In the genomic region with DNA sequence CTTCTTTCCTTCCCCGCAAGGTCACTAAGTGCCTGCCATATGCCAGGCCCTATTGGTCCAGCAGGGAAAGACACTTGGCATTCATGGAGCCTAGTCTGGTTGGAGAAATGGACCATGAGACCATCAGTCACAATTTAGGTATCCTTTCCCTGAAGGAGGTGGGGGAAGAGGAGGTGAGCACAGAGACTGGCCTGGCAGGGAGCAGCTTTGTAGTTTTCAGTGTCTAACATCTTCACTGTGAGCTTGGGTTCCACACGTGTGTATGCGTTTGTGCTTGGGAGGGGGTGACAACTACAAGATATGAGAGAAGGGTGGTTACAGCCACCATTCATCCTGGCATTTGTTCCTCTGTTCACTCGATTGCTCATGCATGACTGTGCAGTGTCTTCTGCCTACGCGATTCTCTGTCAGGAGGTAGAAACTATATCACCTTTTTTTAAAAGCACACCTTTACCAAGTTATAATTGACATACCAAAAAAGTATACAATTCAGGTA, we compare ENCODE assay signal across 12 cellular contexts. TPM values are rescaled to one million over a fixed set of nuclear protein-coding genes. Genes with fewer than 3 reads are reported as not detected.
DNase-seq lines count a peak whose midpoint lies in the region; ATAC-seq, FAIRE-seq and TF ChIP-seq lines count a peak whose summit lies in the region.
"Had no signal": no experiment of that assay in that cellular context is flagged by ENCODE, and none has a peak within 500 bp of the region (broad histone marks: within the 10 kb centered on the region; RNA-seq: fewer than 3 reads in every experiment).

No MANE protein-coding gene starts in this region.

- peaks cover 45% of the 10 kb centered on the region for H3K4me1 Mint-ChIP-seq in activated T-helper 1 cell treated with anti-CD3 and anti-CD28 coated beads, Interleukin-12 subunit alpha, Interleukin-12 subunit beta, Interleukin-2, Interleukin-4 antibody, amounts not matched to agents 30 ng/mL and 10 ng/mL and 1 ng/mL, durations not matched to agents 14 hours and 24 hours and 36 hours (ENCODE audit: low read depth)
- H3K4me1 Mint-ChIP-seq in natural killer cell, result peaks cover 29 to 34% of the 10 kb centered on the region in 2 donors

- DNase-seq in activated CD4-positive, alpha-beta T cell treated with anti-CD3 and anti-CD28 coated beads for 48 hours, result peak; percentile 51
- no peak for DNase-seq in activated CD4-positive, alpha-beta T cell treated with anti-CD3 and anti-CD28 coated beads, Interleukin-2, amount 50 U/mL, for 1 hour
- no peak for DNase-seq in GM12891 (ENCODE audit: insufficient read length, low spot score)
- DNase-seq in activated T-helper 1 cell treated with anti-CD3 and anti-CD28 coated beads, Interleukin-12 subunit alpha, Interleukin-12 subunit beta, Interleukin-2, Interleukin-4 antibody, amounts not matched to agents 30 ng/mL and 10 ng/mL and 1 ng/mL, durations not matched to agents 14 hours and 24 hours and 36 hours (ENCODE audit: low spot score), result no peak
- peak; percentile 9 for DNase-seq in natural killer cell
- DNase-seq in GM19240 (ENCODE audit: insufficient read length, low spot score), result no peak
- no peak for DNase-seq in SIG-M5 (lab: John Stamatoyannopoulos, UW)
- DNase-seq: NCI-H1092, NCI-H345 had no signal

- no peak for ATAC-seq in natural killer cell
- no peak for ATAC-seq in HG03108 (IDR thresholded peaks at IDR 0.05; ENCODE audit: unreplicated experiment)

- no peak for TF ChIP-seq CTCF in natural killer cell (IDR thresholded peaks at IDR 0.05)

- peak; percentile 95 for FAIRE-seq in GM12891 (lab: Jason Lieb, UNC)
- FAIRE-seq: A204.1, D721Med had no signal

- peak overlapping the region; percentile 25 for H3K27ac Mint-ChIP-seq in activated T-helper 1 cell treated with anti-CD3 and anti-CD28 coated beads, Interleukin-12 subunit alpha, Interleukin-12 subunit beta, Interleukin-2, Interleukin-4 antibody, amounts not matched to agents 30 ng/mL and 10 ng/mL and 1 ng/mL, durations not matched to agents 14 hours and 24 hours and 36 hours
- H3K27ac Mint-ChIP-seq in natural killer cell, result peak overlapping the region; percentile 49 to 72

- H3K36me3 Mint-ChIP-seq in activated T-helper 1 cell treated with anti-CD3 and anti-CD28 coated beads, Interleukin-12 subunit alpha, Interleukin-12 subunit beta, Interleukin-2, Interleukin-4 antibody, amounts not matched to agents 30 ng/mL and 10 ng/mL and 1 ng/mL, durations not matched to agents 14 hours and 24 hours and 36 hours (ENCODE audit: low read depth), result peaks cover 14% of the 10 kb centered on the region
- H3K36me3 Mint-ChIP-seq in natural killer cell, result no peaks in the 10 kb centered on the region

- no peaks in the 10 kb centered on the region for H3K27me3 Mint-ChIP-seq in activated T-helper 1 cell treated with anti-CD3 and anti-CD28 coated beads, Interleukin-12 subunit alpha, Interleukin-12 subunit beta, Interleukin-2, Interleukin-4 antibody, amounts not matched to agents 30 ng/mL and 10 ng/mL and 1 ng/mL, durations not matched to agents 14 hours and 24 hours and 36 hours (ENCODE audit: insufficient read depth)
- no peaks in the 10 kb centered on the region for H3K27me3 Mint-ChIP-seq in natural killer cell (ENCODE audit: low read depth in 2 of 2)

- no peak for TF ChIP-seq POLR2A in GM12891 (IDR thresholded peaks at IDR 0.05; ENCODE audit: low read depth, low read length)

- intact Hi-C loops in activated T-helper 1 cell treated with anti-CD3 and anti-CD28 coated beads, Interleukin-12 subunit alpha, Interleukin-12 subunit beta, Interleukin-2, Interleukin-4 antibody, amounts not matched to agents 30 ng/mL and 10 ng/mL and 1 ng/mL, durations not matched to agents 14 hours and 24 hours and 36 hours (cut with micrococcal nuclease), result no loop called here
- intact Hi-C loops in natural killer cell (cut with micrococcal nuclease), result no loop called here

- peak overlapping the region; percentile 23 for H3K4me3 Mint-ChIP-seq in activated T-helper 1 cell treated with anti-CD3 and anti-CD28 coated beads, Interleukin-12 subunit alpha, Interleukin-12 subunit beta, Interleukin-2, Interleukin-4 antibody, amounts not matched to agents 30 ng/mL and 10 ng/mL and 1 ng/mL, durations not matched to agents 14 hours and 24 hours and 36 hours
- no peak overlapping the region for H3K4me3 Mint-ChIP-seq in natural killer cell

- H3K9me3 Mint-ChIP-seq in activated T-helper 1 cell treated with anti-CD3 and anti-CD28 coated beads, Interleukin-12 subunit alpha, Interleukin-12 subunit beta, Interleukin-2, Interleukin-4 antibody, amounts not matched to agents 30 ng/mL and 10 ng/mL and 1 ng/mL, durations not matched to agents 14 hours and 24 hours and 36 hours, result no peaks in the 10 kb centered on the region
- peaks cover 0 to 6% of the 10 kb centered on the region in 2 donors for H3K9me3 Mint-ChIP-seq in natural killer cell

TF ChIP-seq in GM12891, 5 proteins besides CTCF, POLR2A, EP300 and RAD21:
- TF ChIP-seq POU2F2 (IDR thresholded peaks at IDR 0.05; ENCODE audit: low read depth, low read length) (0 out of 2 replicates have a peak, but pooled peaks have one; percentile 15), POLR2AphosphoS5 (IDR thresholded peaks at IDR 0.05; ENCODE audit: low read depth, low read length) (no peak), SPI1 (IDR thresholded peaks at IDR 0.05; ENCODE audit: low read depth, low read length) (no peak), PAX5 (IDR thresholded peaks at IDR 0.05; ENCODE audit: insufficient read depth, low read length, severe bottlenecking) (peak; percentile 76), TAF1 (IDR thresholded peaks at IDR 0.05; ENCODE audit: low read depth, low read length) (no peak)

RNA-seq across cellular contexts. Expression of gene MZF1, which starts 5.3 kb away (rescaled TPM):
- polyA plus RNA-seq in GM12891 (2012; ENCODE audit: low read depth, missing spikeins), result 7.4 TPM
- total RNA-seq in activated T-helper 1 cell treated with anti-CD3 and anti-CD28 coated beads, Interleukin-12 subunit alpha, Interleukin-12 subunit beta, Interleukin-2, Interleukin-4 antibody, amounts not matched to agents 30 ng/mL and 10 ng/mL and 1 ng/mL, durations not matched to agents 14 hours and 24 hours and 36 hours, result 19.6 and 21.6 TPM in 2 replicates
- total RNA-seq in natural killer cell, result 10 to 100 TPM; 24.9 to 40.1 (median 37.3) TPM

RNA-seq across cellular contexts. Expression of gene UBE2M, which starts 20.1 kb away (rescaled TPM):
- 61.5 TPM for polyA plus RNA-seq in GM12891 (2012; ENCODE audit: low read depth, missing spikeins)
- total RNA-seq in activated T-helper 1 cell treated with anti-CD3 and anti-CD28 coated beads, Interleukin-12 subunit alpha, Interleukin-12 subunit beta, Interleukin-2, Interleukin-4 antibody, amounts not matched to agents 30 ng/mL and 10 ng/mL and 1 ng/mL, durations not matched to agents 14 hours and 24 hours and 36 hours, result 147 and 164 TPM in 2 replicates
- 10 to 100 TPM; 71.0 to 89.5 (median 81.9) TPM for total RNA-seq in natural killer cell

RNA-seq across cellular contexts. Expression of gene CHMP2A, which starts 23.6 kb away (rescaled TPM):
- 146 TPM for polyA plus RNA-seq in GM12891 (2012; ENCODE audit: low read depth, missing spikeins)
- 109 and 114 TPM in 2 replicates for total RNA-seq in activated T-helper 1 cell treated with anti-CD3 and anti-CD28 coated beads, Interleukin-12 subunit alpha, Interleukin-12 subunit beta, Interleukin-2, Interleukin-4 antibody, amounts not matched to agents 30 ng/mL and 10 ng/mL and 1 ng/mL, durations not matched to agents 14 hours and 24 hours and 36 hours
- total RNA-seq in natural killer cell, result 10 to 100 TPM; 82.7 to 95.7 (median 94.7) TPM

RNA-seq across cellular contexts. Expression of gene TRIM28, which starts 34.6 kb away (rescaled TPM):
- 367 TPM for polyA plus RNA-seq in GM12891 (2012; ENCODE audit: low read depth, missing spikeins)
- total RNA-seq in activated T-helper 1 cell treated with anti-CD3 and anti-CD28 coated beads, Interleukin-12 subunit alpha, Interleukin-12 subunit beta, Interleukin-2, Interleukin-4 antibody, amounts not matched to agents 30 ng/mL and 10 ng/mL and 1 ng/mL, durations not matched to agents 14 hours and 24 hours and 36 hours, result 664 and 687 TPM in 2 replicates
- total RNA-seq in natural killer cell, result 100 to 1,000 TPM; 330 to 451 (median 408) TPM

RNA-seq across cellular contexts. Expression of gene ZBTB45, which starts 58.9 kb away (rescaled TPM):
- 6.1 TPM for polyA plus RNA-seq in GM12891 (2012; ENCODE audit: low read depth, missing spikeins)
- total RNA-seq in activated T-helper 1 cell treated with anti-CD3 and anti-CD28 coated beads, Interleukin-12 subunit alpha, Interleukin-12 subunit beta, Interleukin-2, Interleukin-4 antibody, amounts not matched to agents 30 ng/mL and 10 ng/mL and 1 ng/mL, durations not matched to agents 14 hours and 24 hours and 36 hours, result 15.9 and 17.4 TPM in 2 replicates
- 10 to 100 TPM in 1 of 3 donors, 1 to 10 TPM in 2; 9.6 to 12.6 (median 9.8) TPM for total RNA-seq in natural killer cell

Comparison
In these comparisons a context has a peak if more than half of its experiments do, and no peak if none do; other contexts are left out.
1. DNase-seq: peak in activated CD4-positive, alpha-beta T cell treated with anti-CD3 and anti-CD28 coated beads for 48 hours (single experiment) and natural killer cell (single experiment); none in activated CD4-positive, alpha-beta T cell treated with anti-CD3 and anti-CD28 coated beads, Interleukin-2, amount 50 U/mL, for 1 hour (single experiment), GM12891 (single experiment), activated T-helper 1 cell treated with anti-CD3 and anti-CD28 coated beads, Interleukin-12 subunit alpha, Interleukin-12 subunit beta, Interleukin-2, Interleukin-4 antibody, amounts not matched to agents 30 ng/mL and 10 ng/mL and 1 ng/mL, durations not matched to agents 14 hours and 24 hours and 36 hours (single experiment), GM19240 (single experiment) and SIG-M5 (single experiment).